ENCODE assay signal across 18 cellular contexts in the genomic region with DNA sequence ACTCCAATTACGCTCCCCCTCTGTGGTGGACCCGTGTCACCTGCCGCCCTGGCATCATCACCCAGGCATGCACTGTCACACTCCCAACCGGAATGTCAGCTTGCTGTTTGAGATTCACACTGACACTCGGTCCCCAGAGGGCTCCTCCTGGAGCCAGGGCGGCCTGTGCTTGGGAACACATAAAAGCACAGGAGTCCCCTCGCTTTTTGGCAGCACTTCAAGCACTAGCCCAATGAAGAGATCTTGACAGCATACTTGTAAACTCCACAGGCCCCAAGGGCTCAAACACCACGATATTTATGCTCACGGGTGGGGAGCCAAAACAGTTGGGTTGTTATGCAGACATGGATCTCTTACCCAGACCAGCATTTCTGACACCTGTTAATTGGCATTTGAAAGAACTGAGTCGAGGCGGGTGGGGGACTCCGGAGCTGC.
DNase-seq lines count a peak whose midpoint lies in the region; ATAC-seq and TF ChIP-seq lines count a peak whose summit lies in the region.
"Had no signal": no experiment of that assay in that cellular context is flagged by ENCODE, and none has a peak within 500 bp of the region (broad histone marks: within the 10 kb centered on the region; RNA-seq: fewer than 3 reads in every experiment).

No MANE protein-coding gene starts in this region.

- H3K79me1 ChIP-seq in H9 (ENCODE audit: insufficient read depth, low read depth, low read length, poor library complexity, severe bottlenecking) = no peaks in the 10 kb centered on the region

- no peak overlapping the region for H3T11ph ChIP-seq in H9 (ENCODE audit: low read length)

- no peak overlapping the region for H2AK5ac ChIP-seq in H9 (ENCODE audit: insufficient read length, low read length)

- DNase-seq in H9 = peak; percentile 40
- DNase-seq in NCI-H2171 treated with DMSO at 0.1 percent for 48 hours (lab: John Stamatoyannopoulos, UW) = peak; percentile 91
- peak; percentile 35 to 87 (median 86) for DNase-seq in right cardiac atrium
- peak; percentile 32 for DNase-seq in retina
- DNase-seq in stimulated activated CD4-positive, alpha-beta T cell treated with anti-CD3 and anti-CD28 coated beads, Interleukin-4, amount 100 ng/mL, for 24 hours = no peak
- DNase-seq in MM.1S = no peak
- DNase-seq in superior temporal gyrus (ENCODE audit: extremely low spot score) = no peak
- DNase-seq: activated CD4-positive, alpha-beta T cell treated with anti-CD3 and anti-CD28 coated beads, Interleukin-2, amount 50 U/mL, for 4 hours; activated CD8-positive, alpha-beta memory T cell treated with anti-CD3 and anti-CD28 coated beads, Interleukin-2, amount 50 U/mL, for 4 hours; activated naive CD8-positive, alpha-beta T cell treated with anti-CD3 and anti-CD28 coated beads, Interleukin-2, amount 10 ng/mL, durations not matched to agents 7 days and 5 days; CD4-positive, alpha-beta memory T cell; DMS 273 treated with DMSO at 0.1 percent for 48 hours; dorsolateral prefrontal cortex; KBM-7; NCI-H187; SK-N-SH had no signal

- H3K4me2 ChIP-seq in H9 (ENCODE audit: insufficient read depth, insufficient read length, low read length) = peak overlapping the region; percentile 33
- H3K4me2 ChIP-seq in MM.1S (ENCODE audit: low read depth, low read length) = no peak overlapping the region
- H3K4me2 ChIP-seq: SK-N-SH had no signal

- H3K27ac Mint-ChIP-seq in H9 = no peak overlapping the region
- H3K27ac Mint-ChIP-seq: activated naive CD8-positive, alpha-beta T cell treated with anti-CD3 and anti-CD28 coated beads, Interleukin-2, amount 10 ng/mL, durations not matched to agents 7 days and 5 days; activated T-helper 17 cell treated with anti-CD3 and anti-CD28 coated beads, Interleukin-2, amount 50 U/mL, for 72 hours; CD4-positive, alpha-beta memory T cell had no signal

- peaks cover 0 to 3% of the 10 kb centered on the region in 2 experiments; a peak in 1 of 5 replicates for H3K9me3 Mint-ChIP-seq in H9
- H3K9me3 Mint-ChIP-seq: activated naive CD8-positive, alpha-beta T cell treated with anti-CD3 and anti-CD28 coated beads, Interleukin-2, amount 10 ng/mL, durations not matched to agents 7 days and 5 days had no signal

- H3K14ac ChIP-seq in H9 (ENCODE audit: insufficient read depth, low read length) = no peak overlapping the region

- no peaks in the 10 kb centered on the region for H3F3A ChIP-seq in MM.1S (ENCODE audit: insufficient read depth, low read length)

- no CpG with 5 or more reads among the region's 12 CpGs for WGBS in H9 (ENCODE audit: extremely low coverage, insufficient read length, low lambda C conversion rate)
- WGBS in right cardiac atrium = 25% methylated on average over 12 of the region's 12 CpGs

- H3K27me3 ChIP-seq in H9 (ENCODE audit: insufficient read depth, low read length) (no peaks in the 10 kb centered on the region; the same call in 1 of the 2 replicates), right cardiac atrium (ENCODE audit: control insufficient read depth, insufficient read depth) (no peaks in the 10 kb centered on the region), MM.1S (replicated peaks; ENCODE audit: insufficient read depth, low read length) (no peaks in the 10 kb centered on the region)

- no peak overlapping the region for H3K18ac ChIP-seq in H9 (ENCODE audit: insufficient read length, low read depth, low read length)

- H3K36me3 ChIP-seq in MM.1S (replicated peaks; ENCODE audit: insufficient read depth, low read length) = no peaks in the 10 kb centered on the region

- peak; percentile 96 to 97 for ATAC-seq in right cardiac atrium
- ATAC-seq: activated T-helper 17 cell treated with anti-CD3 and anti-CD28 coated beads, Interleukin-2, amount 50 U/mL, for 72 hours had no signal

- no peak overlapping the region for H2BK20ac ChIP-seq in H9 (ENCODE audit: low read depth, low read length, poor library complexity, severe bottlenecking)

- intact Hi-C loops in right cardiac atrium (cut with DNase I) = no loop called here

- TF ChIP-seq CTCF in H9 (conservative IDR thresholded peaks at IDR 0.05) (no peak), MM.1S (IDR thresholded peaks at IDR 0.05; ENCODE audit: low read length) (no peak)

- H3K79me2 ChIP-seq in H9 (ENCODE audit: insufficient read depth, low read length) (no peaks in the 10 kb centered on the region), MM.1S (ENCODE audit: low read length) (no peaks in the 10 kb centered on the region)

- no peak overlapping the region for H4K91ac ChIP-seq in H9 (ENCODE audit: insufficient read length, low read depth, low read length)

- no peak overlapping the region for H3K56ac ChIP-seq in H9 (ENCODE audit: insufficient read length, low read depth, low read length)

- no peak overlapping the region for H3K23ac ChIP-seq in H9 (ENCODE audit: insufficient read length, low read depth, low read length)

- H3K9me3 ChIP-seq in H9 (ENCODE audit: control insufficient read depth, low read depth, low read length) (no peaks in the 10 kb centered on the region), right cardiac atrium (ENCODE audit: control insufficient read depth, low read length) (peaks cover 4% of the 10 kb centered on the region), MM.1S (replicated peaks; ENCODE audit: insufficient read depth, low read length) (no peaks in the 10 kb centered on the region)
- H3K9me3 ChIP-seq: SK-N-SH had no signal

- H3K23me2 ChIP-seq in H9 (ENCODE audit: insufficient read length, low read depth, low read length, poor library complexity, severe bottlenecking) = no peaks in the 10 kb centered on the region

- no peaks in the 10 kb centered on the region for H3K36me3 Mint-ChIP-seq in H9 (ENCODE audit: insufficient read depth in 1 of 3, low read depth in 3 of 3)
- H3K36me3 Mint-ChIP-seq: activated naive CD8-positive, alpha-beta T cell treated with anti-CD3 and anti-CD28 coated beads, Interleukin-2, amount 10 ng/mL, durations not matched to agents 7 days and 5 days; CD4-positive, alpha-beta memory T cell had no signal

- no peak overlapping the region for H2BK5ac ChIP-seq in H9 (ENCODE audit: insufficient read length, low read length)

- H3K9ac ChIP-seq in H9 (ENCODE audit: extremely low read depth, insufficient read length, low read length) = no peak overlapping the region
- H3K9ac ChIP-seq in MM.1S (ENCODE audit: low read length) = no peak overlapping the region
- H3K9ac ChIP-seq: SK-N-SH had no signal

- no peak overlapping the region for H2BK12ac ChIP-seq in H9 (ENCODE audit: insufficient read length, low read depth, low read length)

- H4K5ac ChIP-seq in H9 (ENCODE audit: insufficient read length, low read depth, low read length) = no peak overlapping the region

- H2BK15ac ChIP-seq in H9 (ENCODE audit: low read depth, low read length) = no peak overlapping the region

- no peak overlapping the region for H3K27ac ChIP-seq in H9 (ENCODE audit: insufficient read length, low read depth, low read length)
- H3K27ac ChIP-seq in right cardiac atrium (ENCODE audit: low read length) = peak overlapping the region; percentile 68
- H3K27ac ChIP-seq in MM.1S (ENCODE audit: low read length) = no peak overlapping the region
- H3K27ac ChIP-seq: dorsolateral prefrontal cortex had no signal

- H3K4me1 ChIP-seq in H9 (ENCODE audit: insufficient read depth, low read length) = peaks cover 7% of the 10 kb centered on the region; the same call in 1 of the 2 replicates
- no peaks in the 10 kb centered on the region for H3K4me1 ChIP-seq in right cardiac atrium (ENCODE audit: control insufficient read depth, insufficient read depth, low read length)
- H3K4me1 ChIP-seq in MM.1S (ENCODE audit: low read length) = no peaks in the 10 kb centered on the region

- H2AFZ ChIP-seq in H9 (ENCODE audit: low read length) (no peak overlapping the region), MM.1S (ENCODE audit: low read length) (no peak overlapping the region)

- peaks cover 39% of the 10 kb centered on the region for H3K27me3 Mint-ChIP-seq in H9 (ENCODE audit: low read depth)
- H3K27me3 Mint-ChIP-seq: activated naive CD8-positive, alpha-beta T cell treated with anti-CD3 and anti-CD28 coated beads, Interleukin-2, amount 10 ng/mL, durations not matched to agents 7 days and 5 days had no signal

- no peaks in the 10 kb centered on the region for H4K20me1 ChIP-seq in H9 (ENCODE audit: control insufficient read depth, insufficient read depth, insufficient read length)
- no peaks in the 10 kb centered on the region for H4K20me1 ChIP-seq in MM.1S (ENCODE audit: insufficient read depth, low read length)

- no peak overlapping the region; a peak in 1 of 5 replicates for H3K4me3 Mint-ChIP-seq in H9
- H3K4me3 Mint-ChIP-seq: activated naive CD8-positive, alpha-beta T cell treated with anti-CD3 and anti-CD28 coated beads, Interleukin-2, amount 10 ng/mL, durations not matched to agents 7 days and 5 days; activated T-helper 17 cell treated with anti-CD3 and anti-CD28 coated beads, Interleukin-2, amount 50 U/mL, for 72 hours; CD4-positive, alpha-beta memory T cell had no signal

- H3K4me3 ChIP-seq in right cardiac atrium (ENCODE audit: low read length) (no peak overlapping the region), MM.1S (ENCODE audit: low read length) (no peak overlapping the region)
- H3K4me3 ChIP-seq: dorsolateral prefrontal cortex, lung had no signal

- H2BK120ac ChIP-seq in H9 (ENCODE audit: low read depth, low read length, poor library complexity, severe bottlenecking) = no peak overlapping the region

- H3K4me1 Mint-ChIP-seq in H9 = peaks cover 20 to 22% of the 10 kb centered on the region in 2 experiments
- H3K4me1 Mint-ChIP-seq: activated naive CD8-positive, alpha-beta T cell treated with anti-CD3 and anti-CD28 coated beads, Interleukin-2, amount 10 ng/mL, durations not matched to agents 7 days and 5 days; activated T-helper 17 cell treated with anti-CD3 and anti-CD28 coated beads, Interleukin-2, amount 50 U/mL, for 72 hours; CD4-positive, alpha-beta memory T cell had no signal

- no peak overlapping the region for H4K8ac ChIP-seq in H9 (replicated peaks; ENCODE audit: insufficient read length, low read depth, low read length)

- H3K4ac ChIP-seq in H9 (ENCODE audit: low read depth, low read length) = no peak overlapping the region

- no peaks in the 10 kb centered on the region for H3K9me2 ChIP-seq in MM.1S (replicated peaks; ENCODE audit: insufficient read depth, low read length)
- H3K9me2 ChIP-seq: SK-N-SH had no signal

Comparison
In these comparisons a context has a peak if more than half of its experiments do, and no peak if none do; other contexts are left out.
1. DNase-seq: peak in H9 (single experiment), NCI-H2171 treated with DMSO at 0.1 percent for 48 hours (single experiment), right cardiac atrium (3 of 3) and retina (single experiment); none in stimulated activated CD4-positive, alpha-beta T cell treated with anti-CD3 and anti-CD28 coated beads, Interleukin-4, amount 100 ng/mL, for 24 hours (single experiment), MM.1S (single experiment) and superior temporal gyrus (single experiment).